Comparison of ENCODE assay signal across 10 cellular contexts in the genomic region with DNA sequence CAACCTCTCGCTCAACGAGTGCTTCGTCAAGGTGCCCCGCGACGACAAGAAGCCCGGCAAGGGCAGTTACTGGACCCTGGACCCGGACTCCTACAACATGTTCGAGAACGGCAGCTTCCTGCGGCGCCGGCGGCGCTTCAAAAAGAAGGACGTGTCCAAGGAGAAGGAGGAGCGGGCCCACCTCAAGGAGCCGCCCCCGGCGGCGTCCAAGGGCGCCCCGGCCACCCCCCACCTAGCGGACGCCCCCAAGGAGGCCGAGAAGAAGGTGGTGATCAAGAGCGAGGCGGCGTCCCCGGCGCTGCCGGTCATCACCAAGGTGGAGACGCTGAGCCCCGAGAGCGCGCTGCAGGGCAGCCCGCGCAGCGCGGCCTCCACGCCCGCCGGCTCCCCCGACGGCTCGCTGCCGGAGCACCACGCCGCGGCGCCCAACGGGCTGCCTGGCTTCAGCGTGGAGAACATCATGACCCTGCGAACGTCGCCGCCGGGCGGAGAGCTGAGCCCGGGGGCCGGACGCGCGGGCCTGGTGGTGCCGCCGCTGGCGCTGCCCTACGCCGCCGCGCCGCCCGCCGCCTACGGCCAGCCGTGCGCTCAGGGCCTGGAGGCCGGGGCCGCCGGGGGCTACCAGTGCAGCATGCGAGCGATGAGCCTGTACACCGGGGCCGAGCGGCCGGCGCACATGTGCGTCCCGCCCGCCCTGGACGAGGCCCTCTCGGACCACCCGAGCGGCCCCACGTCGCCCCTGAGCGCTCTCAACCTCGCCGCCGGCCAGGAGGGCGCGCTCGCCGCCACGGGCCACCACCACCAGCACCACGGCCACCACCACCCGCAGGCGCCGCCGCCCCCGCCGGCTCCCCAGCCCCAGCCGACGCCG. TPM values are rescaled to one million over a fixed set of nuclear protein-coding genes. Genes with fewer than 3 reads are reported as not detected.
A peak's percentile ranks its signal among the peaks of the same experiment; 100 is the strongest.
DNase-seq lines count a peak whose midpoint lies in the region; ATAC-seq, FAIRE-seq and TF ChIP-seq lines count a peak whose summit lies in the region.
"Had no signal": no experiment of that assay in that cellular context is flagged by ENCODE, and none has a peak within 500 bp of the region (broad histone marks: within the 10 kb centered on the region; RNA-seq: fewer than 3 reads in every experiment).

No MANE protein-coding gene starts in this region.

- TF ChIP-seq CTCF in astrocyte (IDR thresholded peaks at IDR 0.05; ENCODE audit: insufficient read depth, low read depth, low read length): no peak

- in situ Hi-C loops in GM23248 (cut with MboI): loop anchor here (5.0 kb wide), 1 partner anchor 719 kb away; no protein-coding TSS in a partner anchor

- H3K9me3 Mint-ChIP-seq in astrocyte (ENCODE audit: unreplicated experiment): no peaks in the 10 kb centered on the region

- H3K9me3 ChIP-seq in GM23248 (ENCODE audit: low read depth) (no peaks in the 10 kb centered on the region), astrocyte (ENCODE audit: insufficient read depth, low read depth, low read length) (no peaks in the 10 kb centered on the region), right cardiac atrium (ENCODE audit: control insufficient read depth, low read length) (no peaks in the 10 kb centered on the region)
- H3K9me3 ChIP-seq: uterus had no signal

- DNase-seq in GM23248 (peak; percentile 71), astrocyte (ENCODE audit: low read depth) (no peak), right cardiac atrium (peak in 2 of 3 donors; percentile 80 to 81), skeletal muscle cell (ENCODE audit: low read depth) (no peak), urothelium cell line (ENCODE audit: low spot score) (no peak), NCI-H2227 (lab: John Stamatoyannopoulos, UW; ENCODE audit: unreplicated experiment) (no peak)
- no peak for DNase-seq in activated CD4-positive, alpha-beta T cell treated with anti-CD3 and anti-CD28 coated beads for 48 hours
- DNase-seq: NCI-H187, uterus had no signal

- H3K27ac Mint-ChIP-seq in astrocyte (ENCODE audit: unreplicated experiment): no peak overlapping the region

- H3K27ac ChIP-seq in GM23248: peak overlapping the region; percentile 55
- H3K27ac ChIP-seq in astrocyte (ENCODE audit: low read depth, low read length): peak overlapping the region; percentile 94
- H3K27ac ChIP-seq in right cardiac atrium (ENCODE audit: low read length): peak overlapping the region; percentile 44

- FAIRE-seq in astrocyte (lab: Jason Lieb, UNC) (no peak), urothelium cell line (lab: Jason Lieb, UNC) (no peak)

- 0 out of 2 replicates have a peak, but pooled peaks cover 6% of the 10 kb centered on the region for H3F3A ChIP-seq in GM23248 (ENCODE audit: insufficient read depth)

- peaks cover 50% of the 10 kb centered on the region for H3K79me2 ChIP-seq in GM23248 (ENCODE audit: insufficient read depth)
- H3K79me2 ChIP-seq in astrocyte (ENCODE audit: insufficient read depth, low read length): peaks cover 82% of the 10 kb centered on the region

- H3K4me2 ChIP-seq in GM23248 (ENCODE audit: unreplicated experiment): peak overlapping the region; percentile 70
- peak overlapping the region; percentile 86 for H3K4me2 ChIP-seq in astrocyte (ENCODE audit: low read length)

- no peaks in the 10 kb centered on the region for H3K36me3 ChIP-seq in GM23248 (ENCODE audit: low read depth)
- peaks cover 8% of the 10 kb centered on the region for H3K36me3 ChIP-seq in astrocyte (ENCODE audit: insufficient read depth, low read length)
- H3K36me3 ChIP-seq: uterus had no signal

- H3K4me1 Mint-ChIP-seq in astrocyte (ENCODE audit: low read depth, unreplicated experiment): peaks cover 15% of the 10 kb centered on the region

- no peaks in the 10 kb centered on the region for H3K9me2 ChIP-seq in GM23248 (ENCODE audit: insufficient read depth)

- H3K9ac ChIP-seq in GM23248: peak overlapping the region; percentile 88
- peak overlapping the region; percentile 99 for H3K9ac ChIP-seq in astrocyte (ENCODE audit: low read length)

- peaks cover 14% of the 10 kb centered on the region for H3K36me3 Mint-ChIP-seq in astrocyte (ENCODE audit: low read depth, unreplicated experiment)

- H2AFZ ChIP-seq in GM23248: peak overlapping the region; percentile 77
- no peak overlapping the region for H2AFZ ChIP-seq in astrocyte (ENCODE audit: low read depth, low read length)

- ATAC-seq in right cardiac atrium: peak in 1 of 2 donors; percentile 41
- ATAC-seq in HG02885 (IDR thresholded peaks at IDR 0.05; ENCODE audit: poor library complexity, unreplicated experiment): no peak

- 2% methylated on average over 72 to 112 of the region's 115 CpGs for WGBS in GM23248 (ENCODE audit: low coverage in 1 of 2, low lambda C conversion rate in 2 of 2, missing lambda C conversion rate in 2 of 2), 2 experiments
- 2% methylated on average over 115 of the region's 115 CpGs for WGBS in right cardiac atrium

- H3K27me3 ChIP-seq in GM23248 (replicated peaks; ENCODE audit: insufficient read depth) (peaks cover 20% of the 10 kb centered on the region), astrocyte (ENCODE audit: insufficient read depth, low read length) (no peaks in the 10 kb centered on the region), right cardiac atrium (ENCODE audit: control insufficient read depth, insufficient read depth) (no peaks in the 10 kb centered on the region)

- H3K4me1 ChIP-seq in GM23248 (ENCODE audit: insufficient read depth) (peaks cover 18% of the 10 kb centered on the region; the same call in 1 of the 2 replicates), astrocyte (ENCODE audit: insufficient read depth, low read length) (peaks cover 35% of the 10 kb centered on the region), right cardiac atrium (ENCODE audit: control insufficient read depth, insufficient read depth, low read length) (no peaks in the 10 kb centered on the region)
- H3K4me1 ChIP-seq: uterus had no signal

- no peaks in the 10 kb centered on the region for H4K20me1 ChIP-seq in GM23248 (ENCODE audit: insufficient read depth)
- peaks cover 46% of the 10 kb centered on the region for H4K20me1 ChIP-seq in astrocyte (ENCODE audit: insufficient read depth, low read length)

- H3K4me3 ChIP-seq in GM23248 (peak overlapping the region; percentile 79), astrocyte (ENCODE audit: insufficient read depth, low read depth, low read length) (peak overlapping the region; percentile 97), right cardiac atrium (ENCODE audit: low read length) (peak overlapping the region; percentile 39), skeletal muscle cell (ENCODE audit: low read depth, low read length) (peak overlapping the region; percentile 87)

- peak overlapping the region; percentile 86 for H3K4me3 Mint-ChIP-seq in astrocyte (ENCODE audit: unreplicated experiment)

- peaks cover 44% of the 10 kb centered on the region for H3K27me3 Mint-ChIP-seq in astrocyte (ENCODE audit: low read depth, unreplicated experiment)

- intact Hi-C loops in right cardiac atrium (cut with DNase I): loop anchor here in 1 of 4 donors (5.0 kb wide), 1 partner anchor 709 kb away; no protein-coding TSS in a partner anchor

RNA-seq across cellular contexts. Expression of gene FOXC2, which starts 1.3 kb away (rescaled TPM):
- total RNA-seq in GM23248 (2014; rRNA removed; shearing (Covaris generic)): 0.51 and 1.2 TPM in 2 replicates
- polyA plus RNA-seq in GM23248 (2016; fragmentation: Nextera tagmentation; extraction: Ambion mirVana) (2.5 and 3.0 TPM in 2 replicates), right cardiac atrium (1.1 TPM)
- total RNA-seq in astrocyte (15.8 and 15.9 TPM in 2 replicates), right cardiac atrium (1 to 10 TPM; 2.3 to 3.7 (median 2.8) TPM)

RNA-seq across cellular contexts. Expression of gene FOXL1, which starts 10.4 kb away (rescaled TPM):
- 13.0 and 14.5 TPM in 2 replicates for total RNA-seq in GM23248 (2014; rRNA removed; shearing (Covaris generic))
- 4.7 and 4.9 TPM in 2 replicates for polyA plus RNA-seq in GM23248 (2016; fragmentation: Nextera tagmentation; extraction: Ambion mirVana)
- 6.1 and 8.1 TPM in 2 replicates for total RNA-seq in astrocyte
- 1 to 10 TPM; 1.3 to 1.8 (median 1.6) TPM for total RNA-seq in right cardiac atrium
- 0.75 TPM for polyA plus RNA-seq in right cardiac atrium

RNA-seq across cellular contexts. Expression of gene MTHFSD, which starts 12.9 kb away (rescaled TPM):
- 12.9 and 14.0 TPM in 2 replicates for total RNA-seq in GM23248 (2014; rRNA removed; shearing (Covaris generic))
- polyA plus RNA-seq in GM23248 (2016; fragmentation: Nextera tagmentation; extraction: Ambion mirVana) (12.4 and 14.0 TPM in 2 replicates), right cardiac atrium (8.8 TPM)
- total RNA-seq in astrocyte (15.6 and 16.5 TPM in 2 replicates), right cardiac atrium (10 to 100 TPM in 3 of 4 donors, 1 to 10 TPM in 1; 9.0 to 14.7 (median 12.5) TPM)

RNA-seq across cellular contexts. Expression of gene FOXF1, which starts 57.6 kb away (rescaled TPM):
- total RNA-seq in GM23248 (2014; rRNA removed; shearing (Covaris generic)): 1.5 and 4.0 TPM in 2 replicates
- polyA plus RNA-seq in GM23248 (2016; fragmentation: Nextera tagmentation; extraction: Ambion mirVana) (4.2 and 4.6 TPM in 2 replicates), right cardiac atrium (0.84 TPM)
- total RNA-seq in astrocyte (0.07 TPM in 1 of 2 replicates, not detected in the other), right cardiac atrium (under 1 TPM; 0.14 to 0.71 (median 0.28) TPM)

Comparison
In these comparisons a context has a peak if more than half of its experiments do, and no peak if none do; other contexts are left out.
1. DNase-seq: peak in GM23248 (single experiment) and right cardiac atrium (2 of 3); none in astrocyte (single experiment), skeletal muscle cell (single experiment), activated CD4-positive, alpha-beta T cell treated with anti-CD3 and anti-CD28 coated beads for 48 hours (single experiment), urothelium cell line (single experiment) and NCI-H2227 (single experiment).
2. H3K27ac ChIP-seq: peak in every context shown above with its lines; median percentile 94 in astrocyte; 55 in GM23248; 44 in right cardiac atrium.
3. H3K4me3 ChIP-seq: peak in every context shown above with its lines; median percentile 97 in astrocyte; 87 in skeletal muscle cell; 79 in GM23248; 39 in right cardiac atrium.